Comparison of ENCODE assay signal across 23 cellular contexts in the genomic region with DNA sequence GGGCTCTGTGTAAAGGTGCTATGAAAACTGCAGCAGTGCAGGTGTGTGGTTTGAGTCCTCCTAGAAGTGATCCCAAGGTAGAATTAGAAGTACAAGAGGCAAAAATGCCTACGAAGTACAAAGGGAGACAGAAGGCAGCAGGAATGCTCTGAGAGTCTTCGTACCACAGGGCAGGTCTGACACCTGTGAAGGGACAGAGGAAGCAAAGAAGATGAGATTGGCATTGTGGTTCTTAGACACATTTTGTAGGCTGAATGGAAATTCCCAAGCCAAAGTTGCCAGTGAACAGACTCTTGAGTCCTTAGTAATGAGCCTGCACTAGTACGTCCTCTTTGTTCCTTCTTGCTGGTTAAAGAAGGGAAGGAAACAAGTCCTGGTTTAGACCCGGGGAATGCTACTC. TPM values are rescaled to one million over a fixed set of nuclear protein-coding genes. Genes with fewer than 3 reads are reported as not detected.
DNase-seq lines count a peak whose midpoint lies in the region; ATAC-seq, FAIRE-seq and TF ChIP-seq lines count a peak whose summit lies in the region.
"Had no signal": no experiment of that assay in that cellular context is flagged by ENCODE, and none has a peak within 500 bp of the region (broad histone marks: within the 10 kb centered on the region; RNA-seq: fewer than 3 reads in every experiment).

No MANE protein-coding gene starts in this region.

- H3K36me3 ChIP-seq in H1 (ENCODE audit: control insufficient read depth in 2 of 4, insufficient read depth in 4 of 4, low read length in 3 of 4) = 0 out of 8 replicates have a peak, but pooled peaks cover 0 to 2% (median 0%) of the 10 kb centered on the region in 4 experiments
- no peaks in the 10 kb centered on the region for H3K36me3 ChIP-seq in neural cell (ENCODE audit: insufficient read depth, low read length)

- H4K5ac ChIP-seq in H9 (ENCODE audit: insufficient read length, low read depth, low read length) = no peak overlapping the region
- no peak overlapping the region for H4K5ac ChIP-seq in H1 (ENCODE audit: insufficient read length, low read depth, low read length)

- no peak for TF ChIP-seq EP300 in H1 (IDR thresholded peaks at IDR 0.05; ENCODE audit: borderline replicate concordance in 1 of 2, low read depth in 2 of 2, low read length in 2 of 2)
- no peak for TF ChIP-seq EP300 in neural cell (conservative IDR thresholded peaks at IDR 0.05; ENCODE audit: poor library complexity, severe bottlenecking)

- H3K9ac ChIP-seq in H9 (ENCODE audit: extremely low read depth, insufficient read length, low read length) (no peak overlapping the region), H1 (replicated peaks in 1 of 4; ENCODE audit: extremely low read depth in 1 of 4, low read depth in 3 of 4, low read length in 3 of 4) (no peak overlapping the region), neural cell (ENCODE audit: low read length) (no peak overlapping the region)

- no peak for TF ChIP-seq POLR2A in H1 (IDR thresholded peaks at IDR 0.05; ENCODE audit: control extremely low read depth in 1 of 2, low read depth in 2 of 2, low read length in 2 of 2)

- H3K18ac ChIP-seq in H9 (ENCODE audit: insufficient read length, low read depth, low read length) (no peak overlapping the region), H1 (ENCODE audit: extremely low read depth, low read length) (0 out of 2 replicates have a peak overlapping the region, but pooled peaks have one; percentile 19)

- H3K4me3 Mint-ChIP-seq in H9 (no peak overlapping the region), type B pancreatic cell (no peak overlapping the region)
- H3K4me3 Mint-ChIP-seq: B cell; CD4-positive, alpha-beta T cell had no signal

- no peak for ATAC-seq in GM21367 (IDR thresholded peaks at IDR 0.05; ENCODE audit: unreplicated experiment)
- ATAC-seq: GM12878 had no signal

- H3K14ac ChIP-seq in H9 (ENCODE audit: insufficient read depth, low read length) (no peak overlapping the region), H1 (ENCODE audit: insufficient read length) (no peak overlapping the region)

- H3K36me3 Mint-ChIP-seq in H9 (ENCODE audit: insufficient read depth in 1 of 3, low read depth in 3 of 3) (peaks cover 9 to 20% (median 10%) of the 10 kb centered on the region in 3 experiments; a peak in 6 of 7 replicates), type B pancreatic cell (peaks cover 29% of the 10 kb centered on the region)

- H3K23ac ChIP-seq in H9 (ENCODE audit: insufficient read length, low read depth, low read length) (no peak overlapping the region), H1 (ENCODE audit: insufficient read length) (no peak overlapping the region)

- no peaks in the 10 kb centered on the region for H3F3A ChIP-seq in neural cell (ENCODE audit: insufficient read depth, low read length, poor library complexity, severe bottlenecking)

- no peak overlapping the region for H2BK12ac ChIP-seq in H9 (ENCODE audit: insufficient read length, low read depth, low read length)
- no peak overlapping the region for H2BK12ac ChIP-seq in H1 (ENCODE audit: low read depth, low read length)

- POLR2A ChIA-PET in H1 (lab: Charles Lee; ENCODE audit: partially characterized antibody) = no interaction called here

- H3K27ac ChIP-seq in H9 (ENCODE audit: insufficient read length, low read depth, low read length) (no peak overlapping the region), H1 (ENCODE audit: low read depth, low read length) (no peak overlapping the region), neural cell (ENCODE audit: low read length) (no peak overlapping the region)
- H3K27ac ChIP-seq: HL-60 had no signal

- H3K56ac ChIP-seq in H9 (ENCODE audit: insufficient read length, low read depth, low read length) = no peak overlapping the region
- H3K56ac ChIP-seq in H1 (replicated peaks; ENCODE audit: insufficient read length, low read depth, low read length) = no peak overlapping the region

- H3K27me3 ChIP-seq in H9 (ENCODE audit: insufficient read depth, low read length) (no peaks in the 10 kb centered on the region), H1 (replicated peaks in 1 of 4; ENCODE audit: control insufficient read depth in 3 of 4, extremely low read depth in 1 of 4, insufficient read depth in 3 of 4, low read length in 3 of 4) (no peaks in the 10 kb centered on the region), neural cell (ENCODE audit: insufficient read depth, low read depth, low read length) (no peaks in the 10 kb centered on the region)

- H3K9me2 ChIP-seq in neural cell (ENCODE audit: insufficient read depth, low read length) = no peaks in the 10 kb centered on the region

- no peak overlapping the region for H2BK5ac ChIP-seq in H9 (ENCODE audit: insufficient read length, low read length)
- H2BK5ac ChIP-seq in H1 (ENCODE audit: low read depth, low read length) = no peak overlapping the region

- H2AK5ac ChIP-seq in H9 (ENCODE audit: insufficient read length, low read length) = no peak overlapping the region
- no peak overlapping the region for H2AK5ac ChIP-seq in H1 (ENCODE audit: low read depth, low read length)

- H3K27ac Mint-ChIP-seq in H9 = peak overlapping the region in 2 of 3 experiments; percentile 3 to 42; a peak in 4 of 7 replicates
- H3K27ac Mint-ChIP-seq in type B pancreatic cell = peak overlapping the region; percentile 29
- H3K27ac Mint-ChIP-seq: B cell; CD4-positive, alpha-beta T cell had no signal

- no peaks in the 10 kb centered on the region for H3K27me3 Mint-ChIP-seq in H9 (ENCODE audit: low read depth)
- H3K27me3 Mint-ChIP-seq in type B pancreatic cell = no peaks in the 10 kb centered on the region
- H3K27me3 Mint-ChIP-seq: B cell had no signal

- no peaks in the 10 kb centered on the region for H3K9me3 ChIP-seq in H9 (ENCODE audit: control insufficient read depth, low read depth, low read length)
- no peaks in the 10 kb centered on the region for H3K9me3 ChIP-seq in H1 (ENCODE audit: insufficient read depth in 2 of 2, low read depth in 1 of 2, low read length in 1 of 2)
- H3K9me3 ChIP-seq in neural cell (ENCODE audit: low read length) = no peaks in the 10 kb centered on the region

- H2BK15ac ChIP-seq in H9 (ENCODE audit: low read depth, low read length) (no peak overlapping the region), H1 (ENCODE audit: low read length) (no peak overlapping the region)

- H2BK20ac ChIP-seq in H9 (ENCODE audit: low read depth, low read length, poor library complexity, severe bottlenecking) (no peak overlapping the region), H1 (ENCODE audit: low read length) (no peak overlapping the region)

- peaks cover 75% of the 10 kb centered on the region in 2 experiments for H3K4me1 Mint-ChIP-seq in H9
- H3K4me1 Mint-ChIP-seq in type B pancreatic cell (ENCODE audit: unreplicated experiment) = peaks cover 63% of the 10 kb centered on the region

- TF ChIP-seq RAD21 in H1 (IDR thresholded peaks at IDR 0.05 in 1 of 2, conservative IDR thresholded peaks at IDR 0.05 in 1 of 2; ENCODE audit: low read depth in 2 of 2, low read length in 2 of 2) = no peak
- TF ChIP-seq RAD21 in neural cell (conservative IDR thresholded peaks at IDR 0.05) = no peak

- H2AFZ ChIP-seq in H9 (ENCODE audit: low read length) (no peak overlapping the region), H1 (ENCODE audit: low read length) (no peak overlapping the region), neural cell (ENCODE audit: low read depth, low read length) (no peak overlapping the region)

- peaks cover 3% of the 10 kb centered on the region; the same call in 1 of the 2 replicates for H3K4me1 ChIP-seq in H9 (ENCODE audit: insufficient read depth, low read length)
- H3K4me1 ChIP-seq in H1 (replicated peaks in 1 of 4; ENCODE audit: control insufficient read depth in 3 of 4, insufficient read depth in 4 of 4, low read length in 3 of 4) = peaks cover 3 to 18% (median 15%) of the 10 kb centered on the region in 4 experiments; a peak in 5 of 7 replicates

- H3T11ph ChIP-seq in H9 (ENCODE audit: low read length) = no peak overlapping the region

- TF ChIP-seq CTCF in H9 (conservative IDR thresholded peaks at IDR 0.05) (no peak), H1 (IDR thresholded peaks at IDR 0.05; ENCODE audit: control extremely low read depth in 1 of 3, insufficient read depth in 1 of 3, low read depth in 1 of 3, low read length in 3 of 3) (no peak), neural cell (IDR thresholded peaks at IDR 0.05; ENCODE audit: poor library complexity, severe bottlenecking) (no peak), type B pancreatic cell (conservative IDR thresholded peaks at IDR 0.05) (no peak)

- CTCF ChIA-PET in H1 (lab: Charles Lee; ENCODE audit: partially characterized antibody) = no interaction called here

- H4K20me1 ChIP-seq in H9 (ENCODE audit: control insufficient read depth, insufficient read depth, insufficient read length) = no peaks in the 10 kb centered on the region
- no peaks in the 10 kb centered on the region for H4K20me1 ChIP-seq in H1 (replicated peaks in 1 of 2; ENCODE audit: control insufficient read depth in 1 of 2, insufficient read depth in 2 of 2, low read length in 2 of 2)
- no peaks in the 10 kb centered on the region for H4K20me1 ChIP-seq in neural cell (ENCODE audit: insufficient read depth)

- no peak overlapping the region for H2BK120ac ChIP-seq in H9 (ENCODE audit: low read depth, low read length, poor library complexity, severe bottlenecking)
- no peak overlapping the region for H2BK120ac ChIP-seq in H1 (replicated peaks; ENCODE audit: low read depth, low read length)

- peaks cover 9% of the 10 kb centered on the region for H3K79me1 ChIP-seq in H9 (ENCODE audit: insufficient read depth, low read depth, low read length, poor library complexity, severe bottlenecking)
- H3K79me1 ChIP-seq in H1 (ENCODE audit: low read depth, low read length) = no peaks in the 10 kb centered on the region; the same call in 1 of the 2 replicates

- H3K4me3 ChIP-seq in H1 (ENCODE audit: extremely low read depth in 1 of 4, insufficient read depth in 2 of 4, low read depth in 3 of 4, low read length in 4 of 4) = no peak overlapping the region
- peak overlapping the region; percentile 66 for H3K4me3 ChIP-seq in neural cell (ENCODE audit: low read length)
- H3K4me3 ChIP-seq: GM12878 had no signal

- H3K4me2 ChIP-seq in H9 (ENCODE audit: insufficient read depth, insufficient read length, low read length) (no peak overlapping the region), H1 (ENCODE audit: insufficient read depth in 1 of 2, low read depth in 2 of 2, low read length in 2 of 2) (no peak overlapping the region), neural cell (ENCODE audit: low read length) (no peak overlapping the region)

- DNase-seq in H9 (no peak), H1 (ENCODE audit: low read depth in 1 of 2, low spot score in 2 of 2) (no peak), type B pancreatic cell (ENCODE audit: extremely low spot score, unreplicated experiment) (no peak), NCI-H82 (lab: John Stamatoyannopoulos, UW) (no peak), amygdala (lab: John Stamatoyannopoulos, UW) (no peak)
- DNase-seq: ACHN; C1 segment of cervical spinal cord; Calu3; CD4-positive, alpha-beta T cell; DMS 273 treated with DMSO at 0.1 percent for 48 hours; DMS79; GOT3; HCEC 1CT; IMR-90; KBM-7 had no signal

- H4K91ac ChIP-seq in H9 (ENCODE audit: insufficient read length, low read depth, low read length) = no peak overlapping the region
- H4K91ac ChIP-seq in H1 (replicated peaks; ENCODE audit: insufficient read length, low read length) = no peak overlapping the region

- H3K4ac ChIP-seq in H9 (ENCODE audit: low read depth, low read length) (no peak overlapping the region), H1 (replicated peaks; ENCODE audit: insufficient read length, low read depth, low read length) (no peak overlapping the region)

- FAIRE-seq in H1 (lab: Jason Lieb, UNC) = no peak
- FAIRE-seq: GM12878, GM18507 had no signal

- H3K79me2 ChIP-seq in H9 (ENCODE audit: insufficient read depth, low read length) (peaks cover 2% of the 10 kb centered on the region; the same call in 1 of the 2 replicates), H1 (ENCODE audit: control insufficient read depth in 1 of 2, insufficient read depth in 2 of 2, low read length in 2 of 2) (peaks cover 0 to 96% of the 10 kb centered on the region in 2 experiments), neural cell (replicated peaks; ENCODE audit: insufficient read depth, low read length) (peaks cover 31% of the 10 kb centered on the region)

- H3K9me3 Mint-ChIP-seq in H9 (no peaks in the 10 kb centered on the region; a peak in 1 of 5 replicates), type B pancreatic cell (peaks cover 5% of the 10 kb centered on the region)
- H3K9me3 Mint-ChIP-seq: CD4-positive, alpha-beta T cell had no signal

- WGBS in H9 (ENCODE audit: extremely low coverage, insufficient read length, low lambda C conversion rate) = no CpG with 5 or more reads among the region's 4 CpGs
- 93% methylated on average over 4 of the region's 4 CpGs; no CpG with 5 or more reads in 1 of the 2 experiments for WGBS in H1 (ENCODE audit: extremely low coverage in 1 of 2, insufficient coverage in 1 of 2, insufficient read length in 1 of 2, insufficient replicate concordance in 2 of 2, low coverage in 1 of 2, low lambda C conversion rate in 2 of 2, missing lambda C conversion rate in 1 of 2), 2 experiments

- H4K8ac ChIP-seq in H9 (replicated peaks; ENCODE audit: insufficient read length, low read depth, low read length) (no peak overlapping the region), H1 (ENCODE audit: extremely low read depth, insufficient read depth, low read length) (no peak overlapping the region)

- H3K23me2 ChIP-seq in H9 (ENCODE audit: insufficient read length, low read depth, low read length, poor library complexity, severe bottlenecking) (no peaks in the 10 kb centered on the region), H1 (ENCODE audit: low read depth, low read length) (no peaks in the 10 kb centered on the region)

RNA-seq across cellular contexts. Expression of a gene that starts 1.7 kb away (rescaled TPM):
- not detected in 2 replicates for total RNA-seq in H9 (2021)
- not detected in 2 replicates for total RNA-seq in H1 (2021; fragmentation: NEBNext Ultra II Directional; extraction: Animal tissue kit (Norgen Biotek cat#: 25700))
- polyA plus RNA-seq in H1 (2011; rRNA removed) = not detected in 2 replicates
- polyA plus RNA-seq in H1 (2011; cell fraction: cytosol; rRNA removed) = not detected
- 0.07 TPM for polyA plus RNA-seq in H1 (2011; cell fraction: nucleus; rRNA removed)
- polyA plus RNA-seq in H1 (2012, experiment 1 of 2) = not detected in 4 replicates
- not detected for polyA plus RNA-seq in H1 (2012, experiment 2 of 2)
- not detected for polyA plus RNA-seq in H1 (2013, experiment 1 of 2)
- not detected for polyA plus RNA-seq in H1 (2013, experiment 2 of 2)
- not detected in 2 replicates for polyA minus RNA-seq in H1 (2011; rRNA and poly(A)+ RNA removed)
- polyA minus RNA-seq in H1 (2011; cell fraction: cytosol; rRNA and poly(A)+ RNA removed) = not detected
- polyA minus RNA-seq in H1 (2011; cell fraction: nucleus; rRNA and poly(A)+ RNA removed) = not detected
- 5.9 and 6.1 TPM in 2 replicates for polyA plus RNA-seq in neural cell
- polyA minus RNA-seq in neural cell = 25.1 and 43.5 TPM in 2 replicates
- total RNA-seq in type B pancreatic cell (ENCODE audit: low replicate concordance) = 4.6 TPM in 1 of 2 replicates, not detected in the other
- total RNA-seq: A172, B cell, Calu3, G401 had no signal
